In genomic region chr2:74250189-74250631, GRCh38 we compare ENCODE assay signal across 9 cellular contexts. TPM values are rescaled to one million over a fixed set of nuclear protein-coding genes. Genes with fewer than 3 reads are reported as not detected.
A peak's percentile ranks its signal among the peaks of the same experiment; 100 is the strongest.
DNase-seq lines count a peak whose midpoint lies in the region; ATAC-seq and TF ChIP-seq lines count a peak whose summit lies in the region.
"Had no signal": no experiment of that assay in that cellular context is flagged by ENCODE, and none has a peak within 500 bp of the region (broad histone marks: within the 10 kb centered on the region; RNA-seq: fewer than 3 reads in every experiment).

No MANE protein-coding gene starts in this region.

- in situ Hi-C loops in astrocyte of the spinal cord (cut with HindIII; ENCODE audit: low sequenced_read_pairs), result no loop called here

- no peaks in the 10 kb centered on the region for H3K27me3 Mint-ChIP-seq in T-helper 2 cell treated with Interferon-gamma antibody and Interleukin-4, amounts not matched to agents 5 μg/mL and 100 μg/mL, for 36 hours (ENCODE audit: low read depth)
- H3K27me3 Mint-ChIP-seq: dendritic cell treated with granulocyte-macrophage colony-stimulating factor and Interleukin-4, amounts not matched to agents 40 ng/mL and 50 ng/mL, for 4 days had no signal

- H3K4me1 Mint-ChIP-seq in T-helper 2 cell treated with Interferon-gamma antibody and Interleukin-4, amounts not matched to agents 5 μg/mL and 100 μg/mL, for 36 hours (ENCODE audit: low read depth), result no peaks in the 10 kb centered on the region

- H3K4me3 ChIP-seq in Jurkat, Clone E6-1 (ENCODE audit: low read length), result no peak overlapping the region
- H3K4me3 ChIP-seq in astrocyte of the spinal cord (ENCODE audit: low read depth, low read length), result no peak overlapping the region

- TF ChIP-seq CTCF in astrocyte of the spinal cord (IDR thresholded peaks at IDR 0.05; ENCODE audit: low read depth, low read length), result peak; percentile 84

- H3K36me3 Mint-ChIP-seq in T-helper 2 cell treated with Interferon-gamma antibody and Interleukin-4, amounts not matched to agents 5 μg/mL and 100 μg/mL, for 36 hours (ENCODE audit: low read depth), result no peaks in the 10 kb centered on the region

- ATAC-seq in HG03460 (IDR thresholded peaks at IDR 0.05; ENCODE audit: unreplicated experiment), result no peak

- H3K9me3 Mint-ChIP-seq in T-helper 2 cell treated with Interferon-gamma antibody and Interleukin-4, amounts not matched to agents 5 μg/mL and 100 μg/mL, for 36 hours, result no peaks in the 10 kb centered on the region
- H3K9me3 Mint-ChIP-seq: dendritic cell treated with granulocyte-macrophage colony-stimulating factor and Interleukin-4, amounts not matched to agents 40 ng/mL and 50 ng/mL, for 4 days had no signal

- DNase-seq in ELF-1 (ENCODE audit: low read depth, low spot score) (peak; percentile 52), astrocyte of the spinal cord (ENCODE audit: low read depth, low spot score) (peak; percentile 33), iris pigment epithelial cell (ENCODE audit: low read depth) (peak; percentile 38), GDM1 (lab: John Stamatoyannopoulos, UW) (no peak)
- DNase-seq in Jurkat, Clone E6-1 (ENCODE audit: low read depth, low spot score), result peak; percentile 47
- peak; percentile 16 for DNase-seq in T-helper 2 cell treated with Interferon-gamma antibody and Interleukin-4, amounts not matched to agents 5 μg/mL and 100 μg/mL, for 36 hours (ENCODE audit: low spot score)
- DNase-seq in stimulated activated CD4-positive, alpha-beta T cell treated with anti-CD3 and anti-CD28 coated beads, Interleukin-2, amount 100 ng/mL, for 48 hours, result peak; percentile 22 to 55

- H3K4me3 Mint-ChIP-seq in T-helper 2 cell treated with Interferon-gamma antibody and Interleukin-4, amounts not matched to agents 5 μg/mL and 100 μg/mL, for 36 hours, result no peak overlapping the region
- H3K4me3 Mint-ChIP-seq: dendritic cell treated with granulocyte-macrophage colony-stimulating factor and Interleukin-4, amounts not matched to agents 40 ng/mL and 50 ng/mL, for 4 days had no signal

- no peak overlapping the region for H3K27ac Mint-ChIP-seq in T-helper 2 cell treated with Interferon-gamma antibody and Interleukin-4, amounts not matched to agents 5 μg/mL and 100 μg/mL, for 36 hours
- H3K27ac Mint-ChIP-seq: dendritic cell treated with granulocyte-macrophage colony-stimulating factor and Interleukin-4, amounts not matched to agents 40 ng/mL and 50 ng/mL, for 4 days had no signal

RNA-seq across cellular contexts. Expression of gene MTHFD2, which starts 51.8 kb away (rescaled TPM):
- 311 TPM for polyA plus RNA-seq in Jurkat, Clone E6-1 (2012; ENCODE audit: insufficient read depth, insufficient read length)
